Comparison of ENCODE assay signal across 29 cellular contexts in genomic region chr18:73479472-73479871, GRCh38.
DNase-seq lines count a peak whose midpoint lies in the region; ATAC-seq and TF ChIP-seq lines count a peak whose summit lies in the region.
"Had no signal": no experiment of that assay in that cellular context is flagged by ENCODE, and none has a peak within 500 bp of the region (broad histone marks: within the 10 kb centered on the region; RNA-seq: fewer than 3 reads in every experiment).

No MANE protein-coding gene starts in this region.

- H4K91ac ChIP-seq in trophoblast cell (ENCODE audit: low read depth, low read length), result no peak overlapping the region

- no peak overlapping the region for H2BK12ac ChIP-seq in trophoblast cell (ENCODE audit: low read length)

- no peaks in the 10 kb centered on the region for H3K4me1 ChIP-seq in breast epithelium
- H3K4me1 ChIP-seq in trophoblast cell (ENCODE audit: control insufficient read depth in 1 of 2, insufficient read depth in 2 of 2, low read length in 2 of 2), result no peaks in the 10 kb centered on the region
- H3K4me1 ChIP-seq: colonic mucosa, heart left ventricle, right lobe of liver, tibial artery had no signal

- H3K14ac ChIP-seq in trophoblast cell (ENCODE audit: low read length), result no peak overlapping the region

- no peak overlapping the region for H2AFZ ChIP-seq in trophoblast cell (ENCODE audit: insufficient read depth, low read length, poor library complexity)

- no peak overlapping the region for H2AK5ac ChIP-seq in trophoblast cell (ENCODE audit: low read length)

- H3K79me1 ChIP-seq in trophoblast cell (ENCODE audit: low read length), result no peaks in the 10 kb centered on the region

- H3K4ac ChIP-seq in trophoblast cell (ENCODE audit: low read depth, low read length), result no peak overlapping the region

- H2BK5ac ChIP-seq in trophoblast cell (ENCODE audit: low read depth, low read length, poor library complexity), result no peak overlapping the region

- DNase-seq in MCF 10A (ENCODE audit: unreplicated experiment) (peak; percentile 45), breast epithelium (ENCODE audit: low spot score in 2 of 2) (no peak), astrocyte of the cerebellum (ENCODE audit: low read depth) (peak; percentile 26), fibroblast of peridontal ligament (ENCODE audit: extremely low read depth) (peak; percentile 38), trophoblast cell (no peak), mesenteric fat pad (ENCODE audit: low spot score) (no peak), NCI-H774 (lab: John Stamatoyannopoulos, UW) (no peak)
- DNase-seq: 8988T; activated B cell treated with CpG ODN at 0.5 μM for 24 hours; activated CD4-positive, alpha-beta T cell treated with anti-CD3 and anti-CD28 coated beads, Interleukin-2, amount 50 U/mL, for 4 hours; activated CD8-positive, alpha-beta memory T cell treated with anti-CD3 and anti-CD28 coated beads, Interleukin-2, amount 50 U/mL, for 48 hours; activated naive CD8-positive, alpha-beta T cell treated with anti-CD3 and anti-CD28 coated beads for 36 hours; colonic mucosa; effector memory CD8-positive, alpha-beta T cell; heart left ventricle; Kasumi-1; NCI-H1092; NCI-H187; NCI-H345; right lobe of liver; stimulated activated CD4-positive, alpha-beta T cell treated with anti-CD3 and anti-CD28 coated beads, Interleukin-15, amount 100 ng/mL, for 24 hours; stimulated activated naive CD8-positive, alpha-beta T cell treated with anti-CD3 and anti-CD28 coated beads, Interleukin-15, amount 100 ng/mL, for 72 hours; tibial artery had no signal

- H3K4me3 ChIP-seq in breast epithelium (no peak overlapping the region), astrocyte of the cerebellum (ENCODE audit: low read depth, low read length) (no peak overlapping the region), trophoblast cell (ENCODE audit: low read depth, low read length) (no peak overlapping the region)
- H3K4me3 ChIP-seq: colonic mucosa, heart left ventricle, right lobe of liver, tibial artery had no signal

- ATAC-seq in HG03039 (IDR thresholded peaks at IDR 0.05; ENCODE audit: unreplicated experiment), result no peak
- ATAC-seq: effector memory CD8-positive, alpha-beta T cell; esophagus mucosa; heart left ventricle; right lobe of liver; SK-N-SH treated with all-trans-retinoic acid at 6 μM for 48 hours; stimulated activated naive CD8-positive, alpha-beta T cell treated with anti-CD3 and anti-CD28 coated beads, Interleukin-15, amount 100 ng/mL, for 72 hours had no signal

- H3K4me1 Mint-ChIP-seq in MCF 10A (ENCODE audit: insufficient read depth, unreplicated experiment), result peaks cover 7% of the 10 kb centered on the region
- H3K4me1 Mint-ChIP-seq: activated B cell treated with CpG ODN at 0.5 μM for 24 hours; activated naive CD8-positive, alpha-beta T cell treated with anti-CD3 and anti-CD28 coated beads for 36 hours; stimulated activated naive CD8-positive, alpha-beta T cell treated with anti-CD3 and anti-CD28 coated beads, Interleukin-15, amount 100 ng/mL, for 72 hours had no signal

- POLR2A ChIA-PET in MCF 10A (lab: Yijun Ruan, JAX), result no interaction called here

- no peak for TF ChIP-seq CTCF in MCF 10A (IDR thresholded peaks at IDR 0.05; ENCODE audit: unreplicated experiment)
- no peak for TF ChIP-seq CTCF in breast epithelium (IDR thresholded peaks at IDR 0.05)
- TF ChIP-seq CTCF in astrocyte of the cerebellum (IDR thresholded peaks at IDR 0.05; ENCODE audit: low read depth, low read length, missing control alignments), result no peak

- no peaks in the 10 kb centered on the region for H3K27me3 ChIP-seq in breast epithelium
- no peaks in the 10 kb centered on the region for H3K27me3 ChIP-seq in trophoblast cell (ENCODE audit: insufficient read depth, low read length)
- H3K27me3 ChIP-seq: colonic mucosa, heart left ventricle, right lobe of liver, tibial artery had no signal

- no peak overlapping the region for H3K4me3 Mint-ChIP-seq in MCF 10A (ENCODE audit: unreplicated experiment)
- H3K4me3 Mint-ChIP-seq: activated B cell treated with CpG ODN at 0.5 μM for 24 hours; activated naive CD8-positive, alpha-beta T cell treated with anti-CD3 and anti-CD28 coated beads for 36 hours; brain; effector memory CD8-positive, alpha-beta T cell; stimulated activated naive CD8-positive, alpha-beta T cell treated with anti-CD3 and anti-CD28 coated beads, Interleukin-15, amount 100 ng/mL, for 72 hours; T-helper 2 cell treated with Interferon-gamma antibody and Interleukin-4, amounts not matched to agents 5 μg/mL and 100 μg/mL, for 36 hours had no signal

- H3K79me2 ChIP-seq in trophoblast cell (ENCODE audit: control insufficient read depth, insufficient read depth, low read length, poor library complexity), result no peaks in the 10 kb centered on the region

- WGBS in trophoblast cell (ENCODE audit: extremely low coverage, insufficient coverage, insufficient read length), result no CpG with 5 or more reads among the region's 2 CpGs

- peaks cover 7% of the 10 kb centered on the region for H3K9me3 Mint-ChIP-seq in MCF 10A (ENCODE audit: unreplicated experiment)

- BruUV-seq in MCF 10A (replicated peaks; lab: Mats Ljungman, UMichigan), result no TSS peak

- H3K36me3 ChIP-seq in breast epithelium (no peaks in the 10 kb centered on the region), trophoblast cell (ENCODE audit: control insufficient read depth in 1 of 2, insufficient read depth in 2 of 2, low read length in 2 of 2) (no peaks in the 10 kb centered on the region)
- H3K36me3 ChIP-seq: colonic mucosa, heart left ventricle, right lobe of liver, tibial artery had no signal

- H3K23ac ChIP-seq in trophoblast cell (ENCODE audit: low read length), result no peak overlapping the region

- intact Hi-C loops in MCF 10A (cut with micrococcal nuclease) (no loop called here), breast epithelium (cut with DNase I; ENCODE audit: low total_unique reads) (no loop called here)

- no peak overlapping the region for H4K8ac ChIP-seq in trophoblast cell (ENCODE audit: low read depth, low read length)

- H3K36me3 Mint-ChIP-seq in MCF 10A (ENCODE audit: insufficient read depth, unreplicated experiment), result no peaks in the 10 kb centered on the region
- H3K36me3 Mint-ChIP-seq: activated naive CD8-positive, alpha-beta T cell treated with anti-CD3 and anti-CD28 coated beads for 36 hours; brain had no signal

- H3K18ac ChIP-seq in trophoblast cell (ENCODE audit: low read length), result no peak overlapping the region

- no peak for TF ChIP-seq POLR2A in breast epithelium (IDR thresholded peaks at IDR 0.05)

- H3K27ac ChIP-seq in breast epithelium (no peak overlapping the region), trophoblast cell (ENCODE audit: low read depth, low read length) (no peak overlapping the region)
- H3K27ac ChIP-seq: colonic mucosa, heart left ventricle, right lobe of liver, tibial artery had no signal

- H3K9me3 ChIP-seq in breast epithelium (no peaks in the 10 kb centered on the region), trophoblast cell (ENCODE audit: insufficient read depth, low read depth, low read length) (peaks cover 2% of the 10 kb centered on the region)
- H3K9me3 ChIP-seq: colonic mucosa, heart left ventricle, right lobe of liver, tibial artery had no signal

- no peaks in the 10 kb centered on the region for H3K27me3 Mint-ChIP-seq in MCF 10A (ENCODE audit: insufficient read depth, unreplicated experiment)
- H3K27me3 Mint-ChIP-seq: activated B cell treated with CpG ODN at 0.5 μM for 24 hours; activated naive CD8-positive, alpha-beta T cell treated with anti-CD3 and anti-CD28 coated beads for 36 hours; brain; effector memory CD8-positive, alpha-beta T cell; stimulated activated naive CD8-positive, alpha-beta T cell treated with anti-CD3 and anti-CD28 coated beads, Interleukin-15, amount 100 ng/mL, for 72 hours had no signal

- in situ Hi-C loops in astrocyte of the cerebellum (cut with HindIII; ENCODE audit: low sequenced_read_pairs), result no loop called here

- H2BK120ac ChIP-seq in trophoblast cell (ENCODE audit: insufficient read depth, low read length, poor library complexity), result no peak overlapping the region

- no peak overlapping the region for H4K12ac ChIP-seq in trophoblast cell (ENCODE audit: low read depth, low read length)

- CTCF ChIA-PET in MCF 10A (lab: Yijun Ruan, JAX), result interaction anchor here (0.6 to 1.2 kb wide), 3 partner anchors 637 to 1843 kb away, joined by 3 to 5 read pairs (median 3); no protein-coding TSS in a partner anchor

- no peak overlapping the region for H3K9ac ChIP-seq in trophoblast cell (ENCODE audit: low read length)

- no peak overlapping the region for H3K27ac Mint-ChIP-seq in MCF 10A (ENCODE audit: low read depth, unreplicated experiment)
- H3K27ac Mint-ChIP-seq: activated B cell treated with CpG ODN at 0.5 μM for 24 hours; activated naive CD8-positive, alpha-beta T cell treated with anti-CD3 and anti-CD28 coated beads for 36 hours; activated T-helper 2 cell treated with anti-CD3 and anti-CD28 coated beads, Interferon-gamma antibody, Interleukin-2, Interleukin-4, amounts not matched to agents 10 μg/mL and 5 μg/mL and 100 μg/mL, durations not matched to agents 14 hours and 24 hours and 36 hours; brain; effector memory CD8-positive, alpha-beta T cell; stimulated activated naive CD8-positive, alpha-beta T cell treated with anti-CD3 and anti-CD28 coated beads, Interleukin-15, amount 100 ng/mL, for 72 hours; T-helper 2 cell treated with Interferon-gamma antibody and Interleukin-4, amounts not matched to agents 5 μg/mL and 100 μg/mL, for 36 hours had no signal

- no peak overlapping the region for H3K4me2 ChIP-seq in trophoblast cell (ENCODE audit: low read length)

Comparison
In these comparisons a context has a peak if more than half of its experiments do, and no peak if none do; other contexts are left out.
1. DNase-seq: peak in MCF 10A (single experiment), astrocyte of the cerebellum (single experiment) and fibroblast of peridontal ligament (single experiment); none in breast epithelium (0 of 2), trophoblast cell (0 of 2), mesenteric fat pad (single experiment) and NCI-H774 (single experiment).